In genomic region chr4:126207892-126208291, GRCh38 we compare ENCODE assay signal across 10 cellular contexts.
"Had no signal": no experiment of that assay in that cellular context is flagged by ENCODE, and none has a peak within 500 bp of the region (broad histone marks: within the 10 kb centered on the region; RNA-seq: fewer than 3 reads in every experiment).

No MANE protein-coding gene starts in this region.

- DNase-seq: GM23248, GOT3, H7, HFFc6, IMR-90, KG1 had no signal

- H3K9ac ChIP-seq: GM23248 had no signal

- H3K4me1 ChIP-seq: HAP-1 had no signal

- H3K36me3 ChIP-seq: HAP-1 had no signal

- H3K4me3 ChIP-seq: GM23248, HAP-1, K562 had no signal

- ATAC-seq: HCT116, K562 had no signal

- H3K27ac ChIP-seq: GM23248, HL-60 had no signal

- H3K9me3 ChIP-seq: HAP-1 had no signal
